ENCODE assay signal across 22 cellular contexts in genomic region chr7:15498465-15498864, GRCh38.
DNase-seq lines count a peak whose midpoint lies in the region; ATAC-seq, FAIRE-seq and TF ChIP-seq lines count a peak whose summit lies in the region.
"Had no signal": no experiment of that assay in that cellular context is flagged by ENCODE, and none has a peak within 500 bp of the region (broad histone marks: within the 10 kb centered on the region; RNA-seq: fewer than 3 reads in every experiment).

No MANE protein-coding gene starts in this region.

- H3K27me3 ChIP-seq in SK-N-SH (ENCODE audit: insufficient read depth) = no peaks in the 10 kb centered on the region
- H3K27me3 ChIP-seq in endothelial cell of umbilical vein (ENCODE audit: control insufficient read depth in 2 of 2, insufficient read depth in 2 of 2, low read length in 2 of 2) = no peaks in the 10 kb centered on the region
- H3K27me3 ChIP-seq: BE2C, BLaER1 had no signal

- no peaks in the 10 kb centered on the region for H3K9me3 ChIP-seq in SK-N-SH
- H3K9me3 ChIP-seq in endothelial cell of umbilical vein (replicated peaks; ENCODE audit: control insufficient read depth, insufficient read depth, low read length) = no peaks in the 10 kb centered on the region
- H3K9me3 ChIP-seq: BE2C, BLaER1 had no signal

- no peak for TF ChIP-seq RAD21 in SK-N-SH (IDR thresholded peaks at IDR 0.05; ENCODE audit: low read length)

- H3K4me1 Mint-ChIP-seq in activated T-helper 2 cell treated with anti-CD3 and anti-CD28 coated beads, Interferon-gamma antibody, Interleukin-2, Interleukin-4, amounts not matched to agents 10 μg/mL and 5 μg/mL and 100 μg/mL, durations not matched to agents 14 hours and 24 hours and 36 hours (ENCODE audit: low read depth) = no peaks in the 10 kb centered on the region
- H3K4me1 Mint-ChIP-seq: CD14-positive monocyte; CD4-positive, alpha-beta memory T cell; CD4-positive, CD25-positive, alpha-beta regulatory T cell; CD8-positive, alpha-beta memory T cell had no signal

- H3K27me3 Mint-ChIP-seq in activated T-helper 2 cell treated with anti-CD3 and anti-CD28 coated beads, Interferon-gamma antibody, Interleukin-2, Interleukin-4, amounts not matched to agents 10 μg/mL and 5 μg/mL and 100 μg/mL, durations not matched to agents 14 hours and 24 hours and 36 hours (ENCODE audit: low read depth) = no peaks in the 10 kb centered on the region
- H3K27me3 Mint-ChIP-seq: CD4-positive, alpha-beta memory T cell; CD4-positive, CD25-positive, alpha-beta regulatory T cell; CD8-positive, alpha-beta memory T cell had no signal

- CTCF ChIA-PET in HEK293T (lab: Yijun Ruan, JAX) (no interaction called here), SK-N-SH (lab: Yijun Ruan, JAX) (no interaction called here), endothelial cell of umbilical vein (lab: Charles Lee) (interaction anchor here (1.0 kb wide), 1 partner anchor 9 kb away, joined by 4 read pairs; no protein-coding TSS in a partner anchor)

- H3K27ac Mint-ChIP-seq in activated T-helper 2 cell treated with anti-CD3 and anti-CD28 coated beads, Interferon-gamma antibody, Interleukin-2, Interleukin-4, amounts not matched to agents 10 μg/mL and 5 μg/mL and 100 μg/mL, durations not matched to agents 14 hours and 24 hours and 36 hours = no peak overlapping the region
- H3K27ac Mint-ChIP-seq: CD14-positive monocyte; CD4-positive, alpha-beta memory T cell; CD4-positive, CD25-positive, alpha-beta regulatory T cell; CD8-positive, alpha-beta memory T cell had no signal

- H3K9me2 ChIP-seq in SK-N-SH = no peaks in the 10 kb centered on the region

- peak; percentile 99 for FAIRE-seq in A204.1 (lab: Jason Lieb, UNC)
- no peak for FAIRE-seq in endothelial cell of umbilical vein (lab: Jason Lieb, UNC)
- FAIRE-seq: G401.6, GM12891, GM19239 had no signal

- TF ChIP-seq CTCF in SK-N-SH (IDR thresholded peaks at IDR 0.05) = no peak
- TF ChIP-seq CTCF in endothelial cell of umbilical vein (IDR thresholded peaks at IDR 0.05; ENCODE audit: extremely low read depth in 1 of 2, insufficient read depth in 1 of 2, low read depth in 1 of 2, low read length in 2 of 2) = no peak

- H3K79me2 ChIP-seq in SK-N-SH (ENCODE audit: insufficient read depth) (no peaks in the 10 kb centered on the region), endothelial cell of umbilical vein (ENCODE audit: control insufficient read depth, insufficient read depth, low read length) (no peaks in the 10 kb centered on the region)

- no peak overlapping the region for H3K4me3 ChIP-seq in SK-N-SH (ENCODE audit: low read depth in 2 of 2, low read length in 1 of 2)
- no peak overlapping the region for H3K4me3 ChIP-seq in endothelial cell of umbilical vein (replicated peaks in 1 of 3; ENCODE audit: insufficient read depth in 1 of 3, low read depth in 1 of 3, low read length in 3 of 3)
- H3K4me3 ChIP-seq: BLaER1 had no signal

- no TSS peak for BruUV-seq in endothelial cell of umbilical vein (replicated peaks; lab: Mats Ljungman, UMichigan)

- TF ChIP-seq POLR2A in endothelial cell of umbilical vein (IDR thresholded peaks at IDR 0.05; ENCODE audit: low read depth, low read length) = no peak

- H3K4me1 ChIP-seq in SK-N-SH (ENCODE audit: control insufficient read depth in 1 of 2, insufficient read depth in 2 of 2, low read depth in 1 of 2, low read length in 1 of 2) (no peaks in the 10 kb centered on the region; a peak in 2 of 4 replicates), endothelial cell of umbilical vein (ENCODE audit: control insufficient read depth, extremely low read depth, insufficient read depth, low read length) (peaks cover 4% of the 10 kb centered on the region)
- H3K4me1 ChIP-seq: BE2C, BLaER1 had no signal

- H4K20me1 ChIP-seq in SK-N-SH (ENCODE audit: insufficient read depth) = no peaks in the 10 kb centered on the region
- H4K20me1 ChIP-seq in endothelial cell of umbilical vein (replicated peaks; ENCODE audit: control insufficient read depth, extremely low read depth, insufficient read depth, low read length) = no peaks in the 10 kb centered on the region
- H4K20me1 ChIP-seq: BLaER1 had no signal

- no peaks in the 10 kb centered on the region for H3K9me1 ChIP-seq in endothelial cell of umbilical vein (replicated peaks; ENCODE audit: control insufficient read depth, extremely low read depth, insufficient read depth, low read length)

- peak in 1 of 2 experiments; percentile 51; a peak in 1 of 4 replicates for TF ChIP-seq EP300 in SK-N-SH (IDR thresholded peaks at IDR 0.05; ENCODE audit: borderline replicate concordance in 1 of 2, low read depth in 1 of 2, low read length in 1 of 2)

- intact Hi-C loops in endothelial cell of umbilical vein (cut with micrococcal nuclease) = no loop called here
- intact Hi-C loops in activated T-helper 2 cell treated with anti-CD3 and anti-CD28 coated beads, Interferon-gamma antibody, Interleukin-2, Interleukin-4, amounts not matched to agents 10 μg/mL and 5 μg/mL and 100 μg/mL, durations not matched to agents 14 hours and 24 hours and 36 hours (cut with micrococcal nuclease) = no loop called here

- dilution Hi-C loops in endothelial cell of umbilical vein (cut with MboI; ENCODE audit: extremely low pct_ligation_motif_present, low sequenced_read_pairs) = no loop called here

- H3K4me2 ChIP-seq in SK-N-SH (peak overlapping the region; percentile 6; the same call in 1 of the 2 replicates), endothelial cell of umbilical vein (ENCODE audit: insufficient read depth, low read length) (no peak overlapping the region)
- H3K4me2 ChIP-seq: BLaER1 had no signal

- peaks cover 1% of the 10 kb centered on the region for H3F3A ChIP-seq in SK-N-SH (replicated peaks; ENCODE audit: insufficient read depth)

- POLR2A ChIA-PET in HEK293T (lab: Yijun Ruan, JAX) = no interaction called here
- POLR2A ChIA-PET in SK-N-SH (lab: Yijun Ruan, JAX) = no interaction called here
- POLR2A ChIA-PET in endothelial cell of umbilical vein (lab: Charles Lee) = no interaction called here

- H2AFZ ChIP-seq in SK-N-SH (ENCODE audit: low read depth) = no peak overlapping the region
- peak overlapping the region; percentile 29 for H2AFZ ChIP-seq in endothelial cell of umbilical vein (ENCODE audit: low read depth, low read length)

- H3K4me3 Mint-ChIP-seq in activated T-helper 2 cell treated with anti-CD3 and anti-CD28 coated beads, Interferon-gamma antibody, Interleukin-2, Interleukin-4, amounts not matched to agents 10 μg/mL and 5 μg/mL and 100 μg/mL, durations not matched to agents 14 hours and 24 hours and 36 hours (ENCODE audit: low read depth) = no peak overlapping the region
- H3K4me3 Mint-ChIP-seq: CD14-positive monocyte; CD4-positive, alpha-beta memory T cell; CD4-positive, CD25-positive, alpha-beta regulatory T cell; CD8-positive, alpha-beta memory T cell had no signal

- WGBS in SK-N-SH (ENCODE audit: low lambda C conversion rate) = 5% methylated on average over 4 of the region's 4 CpGs

- no peak overlapping the region for H3K9ac ChIP-seq in SK-N-SH
- H3K9ac ChIP-seq in endothelial cell of umbilical vein (replicated peaks; ENCODE audit: extremely low read depth, insufficient read depth, low read length) = no peak overlapping the region
- H3K9ac ChIP-seq: BLaER1 had no signal

- no peaks in the 10 kb centered on the region for H3K36me3 Mint-ChIP-seq in activated T-helper 2 cell treated with anti-CD3 and anti-CD28 coated beads, Interferon-gamma antibody, Interleukin-2, Interleukin-4, amounts not matched to agents 10 μg/mL and 5 μg/mL and 100 μg/mL, durations not matched to agents 14 hours and 24 hours and 36 hours (ENCODE audit: low read depth)
- H3K36me3 Mint-ChIP-seq: CD14-positive monocyte; CD4-positive, alpha-beta memory T cell; CD4-positive, CD25-positive, alpha-beta regulatory T cell; CD8-positive, alpha-beta memory T cell had no signal

- H3K36me3 ChIP-seq in SK-N-SH (replicated peaks in 1 of 2; ENCODE audit: control insufficient read depth in 1 of 2, insufficient read depth in 2 of 2, low read length in 1 of 2) (no peaks in the 10 kb centered on the region), endothelial cell of umbilical vein (ENCODE audit: control insufficient read depth in 2 of 2, extremely low read depth in 1 of 2, insufficient read depth in 2 of 2, low read length in 2 of 2) (no peaks in the 10 kb centered on the region)
- H3K36me3 ChIP-seq: BE2C, BLaER1 had no signal

- ATAC-seq in HG03442 (IDR thresholded peaks at IDR 0.05; ENCODE audit: unreplicated experiment) = no peak

- peaks cover 16% of the 10 kb centered on the region for H3K9me3 Mint-ChIP-seq in activated T-helper 2 cell treated with anti-CD3 and anti-CD28 coated beads, Interferon-gamma antibody, Interleukin-2, Interleukin-4, amounts not matched to agents 10 μg/mL and 5 μg/mL and 100 μg/mL, durations not matched to agents 14 hours and 24 hours and 36 hours

- H3K27ac ChIP-seq in SK-N-SH (ENCODE audit: low read depth in 2 of 2, low read length in 1 of 2) (no peak overlapping the region; a peak in 1 of 4 replicates), endothelial cell of umbilical vein (ENCODE audit: insufficient read depth, low read depth, low read length) (no peak overlapping the region)
- H3K27ac ChIP-seq: 22Rv1, BLaER1 had no signal

- DNase-seq in HEK293T (ENCODE audit: extremely low spot score) (no peak), SK-N-SH (no peak), endothelial cell of umbilical vein (ENCODE audit: low read depth, low spot score) (no peak), NCI-H1092 treated with DMSO at 0.1 percent for 48 hours (lab: John Stamatoyannopoulos, UW) (no peak)
- DNase-seq in activated T-helper 2 cell treated with anti-CD3 and anti-CD28 coated beads, Interferon-gamma antibody, Interleukin-2, Interleukin-4, amounts not matched to agents 10 μg/mL and 5 μg/mL and 100 μg/mL, durations not matched to agents 14 hours and 24 hours and 36 hours (ENCODE audit: low spot score) = no peak
- DNase-seq: ACHN; BE2C; C1 segment of cervical spinal cord; CD4-positive, alpha-beta memory T cell; CD4-positive, CD25-positive, alpha-beta regulatory T cell; CD8-positive, alpha-beta memory T cell; COR-L47; DMS79 treated with DMSO at 0.1 percent for 48 hours; GF-D8 had no signal

TF ChIP-seq in HEK293T, 16 proteins besides CTCF, POLR2A, EP300 and RAD21 (continues in another document):
- TF ChIP-seq CTBP1 (IDR thresholded peaks at IDR 0.05; ENCODE audit: borderline replicate concordance) (peak; percentile 64), SP1 (IDR thresholded peaks at IDR 0.05) (no peak)

TF ChIP-seq in endothelial cell of umbilical vein, 7 proteins besides CTCF, POLR2A, EP300 and RAD21:
- no peak for TF ChIP-seq FOS (IDR thresholded peaks at IDR 0.05; ENCODE audit: borderline replicate concordance, insufficient read depth, low read length)
- TF ChIP-seq GATA2 (IDR thresholded peaks at IDR 0.05; ENCODE audit: insufficient read depth, insufficient read length, low read depth, low read length) = no peak
- TF ChIP-seq MYC (IDR thresholded peaks at IDR 0.05; ENCODE audit: low read depth, low read length) = no peak
- no peak for TF ChIP-seq MAX (IDR thresholded peaks at IDR 0.05; ENCODE audit: insufficient read depth, insufficient read length)
- TF ChIP-seq EZH2 (IDR thresholded peaks at IDR 0.05; ENCODE audit: borderline replicate concordance, low read depth, low read length, severe bottlenecking) = no peak
TF ChIP-seq in endothelial cell of umbilical vein: peak in this region for 0.
